In genomic region chr2:119387381-119388129, GRCh38 we compare ENCODE assay signal across 1 cellular context.
A peak's percentile ranks its signal among the peaks of the same experiment; 100 is the strongest.
TF ChIP-seq lines count a peak whose summit lies in the region.

No MANE protein-coding gene starts in this region.

TF ChIP-seq in HepG2, 621 proteins besides CTCF, POLR2A, EP300 and RAD21 (continued from another document and continues in another):
- TF ChIP-seq, protein P1, sequence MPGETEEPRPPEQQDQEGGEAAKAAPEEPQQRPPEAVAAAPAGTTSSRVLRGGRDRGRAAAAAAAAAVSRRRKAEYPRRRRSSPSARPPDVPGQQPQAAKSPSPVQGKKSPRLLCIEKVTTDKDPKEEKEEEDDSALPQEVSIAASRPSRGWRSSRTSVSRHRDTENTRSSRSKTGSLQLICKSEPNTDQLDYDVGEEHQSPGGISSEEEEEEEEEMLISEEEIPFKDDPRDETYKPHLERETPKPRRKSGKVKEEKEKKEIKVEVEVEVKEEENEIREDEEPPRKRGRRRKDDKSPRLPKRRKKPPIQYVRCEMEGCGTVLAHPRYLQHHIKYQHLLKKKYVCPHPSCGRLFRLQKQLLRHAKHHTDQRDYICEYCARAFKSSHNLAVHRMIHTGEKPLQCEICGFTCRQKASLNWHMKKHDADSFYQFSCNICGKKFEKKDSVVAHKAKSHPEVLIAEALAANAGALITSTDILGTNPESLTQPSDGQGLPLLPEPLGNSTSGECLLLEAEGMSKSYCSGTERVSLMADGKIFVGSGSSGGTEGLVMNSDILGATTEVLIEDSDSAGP (CRISPR knock-in tag; IDR thresholded peaks at IDR 0.05; ENCODE audit: borderline replicate concordance), result no peak
- TF ChIP-seq PAF1 (CRISPR knock-in tag; IDR thresholded peaks at IDR 0.05), result no peak
- no peak for TF ChIP-seq HOXD1 (CRISPR knock-in tag; IDR thresholded peaks at IDR 0.05)
- TF ChIP-seq ZNF138 (CRISPR knock-in tag; IDR thresholded peaks at IDR 0.05; ENCODE audit: low read depth), result no peak
- TF ChIP-seq RARA (CRISPR knock-in tag; IDR thresholded peaks at IDR 0.05), result peak; percentile 53; the same call in 1 of the 2 replicates
- no peak for TF ChIP-seq ZBTB43 (CRISPR knock-in tag; conservative IDR thresholded peaks at IDR 0.05)
- no peak for TF ChIP-seq SIN3B (IDR thresholded peaks at IDR 0.05; ENCODE audit: low read length)
- no peak for TF ChIP-seq GTF2F1 (IDR thresholded peaks at IDR 0.05; ENCODE audit: low read length)
- TF ChIP-seq MXI1 (IDR thresholded peaks at IDR 0.05; ENCODE audit: borderline replicate concordance, low read depth, low read length), result no peak
- no peak for TF ChIP-seq TCF12 (IDR thresholded peaks at IDR 0.05)
- no peak for TF ChIP-seq TCF12 (CRISPR knock-in tag; IDR thresholded peaks at IDR 0.05)
- no peak for TF ChIP-seq USF2 (IDR thresholded peaks at IDR 0.05; ENCODE audit: low read depth, low read length)
- no peak for TF ChIP-seq USF2 (CRISPR knock-in tag; IDR thresholded peaks at IDR 0.05; ENCODE audit: borderline replicate concordance)
- TF ChIP-seq LCORL (IDR thresholded peaks at IDR 0.05), result no peak
- peak; percentile 62 for TF ChIP-seq LCORL (CRISPR knock-in tag; IDR thresholded peaks at IDR 0.05)
- TF ChIP-seq NBN (conservative IDR thresholded peaks at IDR 0.05), result no peak
- TF ChIP-seq POGZ (CRISPR knock-in tag; IDR thresholded peaks at IDR 0.05), result 0 out of 2 replicates have a peak, but pooled peaks have one; percentile 16
- TF ChIP-seq ARID5B (CRISPR knock-in tag; IDR thresholded peaks at IDR 0.05), result peak; percentile 13; the same call in 1 of the 2 replicates
- no peak for TF ChIP-seq DNMT3B (CRISPR knock-in tag; conservative IDR thresholded peaks at IDR 0.05)
- no peak for TF ChIP-seq AHR (CRISPR knock-in tag; IDR thresholded peaks at IDR 0.05)
- no peak for TF ChIP-seq MAFF (IDR thresholded peaks at IDR 0.05; ENCODE audit: low read depth, low read length)
- peak; percentile 45; the same call in 1 of the 2 replicates for TF ChIP-seq HIC2 (CRISPR knock-in tag; IDR thresholded peaks at IDR 0.05; ENCODE audit: low read depth)
- no peak for TF ChIP-seq POLR2AphosphoS2 (IDR thresholded peaks at IDR 0.05; ENCODE audit: low read depth, low read length)
- TF ChIP-seq, protein P2, sequence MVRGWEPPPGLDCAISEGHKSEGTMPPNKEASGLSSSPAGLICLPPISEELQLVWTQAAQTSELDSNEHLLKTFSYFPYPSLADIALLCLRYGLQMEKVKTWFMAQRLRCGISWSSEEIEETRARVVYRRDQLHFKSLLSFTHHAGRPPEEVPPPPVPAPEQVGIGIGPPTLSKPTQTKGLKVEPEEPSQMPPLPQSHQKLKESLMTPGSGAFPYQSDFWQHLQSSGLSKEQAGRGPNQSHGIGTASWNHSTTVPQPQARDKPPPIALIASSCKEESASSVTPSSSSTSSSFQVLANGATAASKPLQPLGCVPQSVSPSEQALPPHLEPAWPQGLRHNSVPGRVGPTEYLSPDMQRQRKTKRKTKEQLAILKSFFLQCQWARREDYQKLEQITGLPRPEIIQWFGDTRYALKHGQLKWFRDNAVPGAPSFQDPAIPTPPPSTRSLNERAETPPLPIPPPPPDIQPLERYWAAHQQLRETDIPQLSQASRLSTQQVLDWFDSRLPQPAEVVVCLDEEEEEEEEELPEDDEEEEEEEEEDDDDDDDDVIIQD (CRISPR knock-in tag; IDR thresholded peaks at IDR 0.05; ENCODE audit: low read depth), result no peak
- no peak for TF ChIP-seq ZNF605 (CRISPR knock-in tag; IDR thresholded peaks at IDR 0.05)
- TF ChIP-seq ASH2L (IDR thresholded peaks at IDR 0.05; ENCODE audit: insufficient read length, low read depth, low read length), result no peak
- TF ChIP-seq MTERF4 (CRISPR knock-in tag; IDR thresholded peaks at IDR 0.05), result no peak
- no peak for TF ChIP-seq ZNF350 (CRISPR knock-in tag; IDR thresholded peaks at IDR 0.05; ENCODE audit: borderline replicate concordance, low read depth)
- peak; percentile 26; the same call in 1 of the 2 replicates for TF ChIP-seq BCL6 (CRISPR knock-in tag; IDR thresholded peaks at IDR 0.05)
- TF ChIP-seq GATAD2A (CRISPR knock-in tag; IDR thresholded peaks at IDR 0.05), result peak; percentile 36; the same call in 1 of the 2 replicates
- TF ChIP-seq ELF3 (CRISPR knock-in tag; IDR thresholded peaks at IDR 0.05), result peak; percentile 78
- TF ChIP-seq ZNF878 (CRISPR knock-in tag; IDR thresholded peaks at IDR 0.05), result no peak
- TF ChIP-seq GRHL1 (CRISPR knock-in tag; conservative IDR thresholded peaks at IDR 0.05), result no peak
- no peak; the same call in 1 of the 2 replicates for TF ChIP-seq RXRB (CRISPR knock-in tag; IDR thresholded peaks at IDR 0.05; ENCODE audit: borderline replicate concordance)
- no peak for TF ChIP-seq ZNF101 (CRISPR knock-in tag; IDR thresholded peaks at IDR 0.05; ENCODE audit: borderline replicate concordance, low read depth)
- TF ChIP-seq SP4 (CRISPR knock-in tag; IDR thresholded peaks at IDR 0.05), result no peak
- TF ChIP-seq, protein P3, sequence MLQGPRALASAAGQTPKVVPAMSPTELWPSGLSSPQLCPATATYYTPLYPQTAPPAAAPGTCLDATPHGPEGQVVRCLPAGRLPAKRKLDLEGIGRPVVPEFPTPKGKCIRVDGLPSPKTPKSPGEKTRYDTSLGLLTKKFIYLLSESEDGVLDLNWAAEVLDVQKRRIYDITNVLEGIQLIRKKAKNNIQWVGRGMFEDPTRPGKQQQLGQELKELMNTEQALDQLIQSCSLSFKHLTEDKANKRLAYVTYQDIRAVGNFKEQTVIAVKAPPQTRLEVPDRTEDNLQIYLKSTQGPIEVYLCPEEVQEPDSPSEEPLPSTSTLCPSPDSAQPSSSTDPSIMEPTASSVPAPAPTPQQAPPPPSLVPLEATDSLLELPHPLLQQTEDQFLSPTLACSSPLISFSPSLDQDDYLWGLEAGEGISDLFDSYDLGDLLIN (CRISPR knock-in tag; IDR thresholded peaks at IDR 0.05; ENCODE audit: borderline replicate concordance), result no peak
- TF ChIP-seq ZNF256 (CRISPR knock-in tag; conservative IDR thresholded peaks at IDR 0.05), result no peak
- TF ChIP-seq HOXA9 (CRISPR knock-in tag; IDR thresholded peaks at IDR 0.05; ENCODE audit: borderline replicate concordance), result no peak
- no peak for TF ChIP-seq ZUFSP (CRISPR knock-in tag; IDR thresholded peaks at IDR 0.05; ENCODE audit: borderline replicate concordance)
- no peak for TF ChIP-seq ZBTB8A (CRISPR knock-in tag; IDR thresholded peaks at IDR 0.05; ENCODE audit: borderline replicate concordance, low read depth)
- no peak for TF ChIP-seq DR1 (CRISPR knock-in tag; IDR thresholded peaks at IDR 0.05)
- no peak for TF ChIP-seq NRL (CRISPR knock-in tag; IDR thresholded peaks at IDR 0.05; ENCODE audit: borderline replicate concordance)
- no peak for TF ChIP-seq ZFP36L1 (CRISPR knock-in tag; IDR thresholded peaks at IDR 0.05)
- TF ChIP-seq, protein P4, sequence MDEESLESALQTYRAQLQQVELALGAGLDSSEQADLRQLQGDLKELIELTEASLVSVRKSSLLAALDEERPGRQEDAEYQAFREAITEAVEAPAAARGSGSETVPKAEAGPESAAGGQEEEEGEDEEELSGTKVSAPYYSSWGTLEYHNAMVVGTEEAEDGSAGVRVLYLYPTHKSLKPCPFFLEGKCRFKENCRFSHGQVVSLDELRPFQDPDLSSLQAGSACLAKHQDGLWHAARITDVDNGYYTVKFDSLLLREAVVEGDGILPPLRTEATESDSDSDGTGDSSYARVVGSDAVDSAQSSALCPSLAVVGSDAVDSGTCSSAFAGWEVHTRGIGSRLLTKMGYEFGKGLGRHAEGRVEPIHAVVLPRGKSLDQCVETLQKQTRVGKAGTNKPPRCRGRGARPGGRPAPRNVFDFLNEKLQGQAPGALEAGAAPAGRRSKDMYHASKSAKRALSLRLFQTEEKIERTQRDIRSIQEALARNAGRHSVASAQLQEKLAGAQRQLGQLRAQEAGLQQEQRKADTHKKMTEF (CRISPR knock-in tag; IDR thresholded peaks at IDR 0.05), result 0 out of 2 replicates have a peak, but pooled peaks have one; percentile 23
